Comparison of ENCODE assay signal across 10 cellular contexts in the genomic region with DNA sequence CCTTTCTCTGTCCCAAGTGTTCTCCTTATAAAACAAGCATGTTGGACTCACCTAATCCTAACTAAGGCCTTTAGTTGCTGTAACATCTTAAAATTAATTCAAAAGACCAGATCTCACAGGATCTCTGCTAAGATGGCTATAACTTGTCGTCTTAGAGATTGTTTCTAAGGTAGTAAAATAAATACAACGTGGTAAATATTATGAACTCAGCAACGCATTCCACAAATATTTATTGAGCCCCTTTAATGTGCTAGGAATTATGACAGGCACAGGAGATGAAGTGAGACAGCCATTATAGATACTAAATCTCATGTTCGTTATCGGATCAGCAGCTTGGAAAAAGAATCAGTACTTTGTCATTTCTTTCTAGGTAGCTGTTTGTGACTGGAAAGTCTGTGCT. TPM values are rescaled to one million over a fixed set of nuclear protein-coding genes. Genes with fewer than 3 reads are reported as not detected.
DNase-seq lines count a peak whose midpoint lies in the region; TF ChIP-seq lines count a peak whose summit lies in the region.
"Had no signal": no experiment of that assay in that cellular context is flagged by ENCODE, and none has a peak within 500 bp of the region (broad histone marks: within the 10 kb centered on the region; RNA-seq: fewer than 3 reads in every experiment).

No MANE protein-coding gene starts in this region.

- intact Hi-C loops in OCI-LY7 (cut with micrococcal nuclease; ENCODE audit: unreplicated experiment), result loop anchor here (1.0 to 5.0 kb wide), 3 partner anchors 20 to 92 kb away; partner anchors contain the start of gene PAQR8
- intact Hi-C loops in testis (cut with DNase I; ENCODE audit: low total_unique reads), result loop anchor here (10.0 kb wide), 1 partner anchor 69 kb away; no protein-coding TSS in a partner anchor

- no TSS peak for BruUV-seq in OCI-LY7 (replicated peaks; lab: Mats Ljungman, UMichigan)

- H3K4me1 Mint-ChIP-seq in activated CD4-positive, alpha-beta T cell treated with anti-CD3 and anti-CD28 coated beads, Interleukin-2, amount 10 ng/mL, durations not matched to agents 7 days and 5 days, result peaks cover 61% of the 10 kb centered on the region

- TF ChIP-seq CTCF in OCI-LY7 (conservative IDR thresholded peaks at IDR 0.05; ENCODE audit: low read length) (no peak), testis (IDR thresholded peaks at IDR 0.05) (no peak)

- peak overlapping the region; percentile 63; the same call in 1 of the 2 replicates for H2AFZ ChIP-seq in OCI-LY7 (ENCODE audit: low read length)

- H3K27ac ChIP-seq in OCI-LY7 (ENCODE audit: low read depth, low read length, poor library complexity, severe bottlenecking) (peak overlapping the region; percentile 98), testis (peak overlapping the region; percentile 17 to 74)

- H3K9me3 Mint-ChIP-seq in activated CD4-positive, alpha-beta T cell treated with anti-CD3 and anti-CD28 coated beads, Interleukin-2, amount 10 ng/mL, durations not matched to agents 7 days and 5 days, result no peaks in the 10 kb centered on the region

- H3K9me2 ChIP-seq in OCI-LY7 (ENCODE audit: insufficient read depth, low read length), result no peaks in the 10 kb centered on the region

- peak overlapping the region; percentile 30 for H3K4me3 Mint-ChIP-seq in activated CD4-positive, alpha-beta T cell treated with anti-CD3 and anti-CD28 coated beads, Interleukin-2, amount 10 ng/mL, durations not matched to agents 7 days and 5 days
- H3K4me3 Mint-ChIP-seq: neural crest cell had no signal

- no peaks in the 10 kb centered on the region for H4K20me1 ChIP-seq in OCI-LY7 (ENCODE audit: insufficient read depth, low read length)

- DNase-seq in activated CD4-positive, alpha-beta T cell treated with anti-CD3 and anti-CD28 coated beads, Interleukin-2, amount 10 ng/mL, durations not matched to agents 7 days and 5 days, result no peak
- DNase-seq in activated CD4-positive, alpha-beta T cell treated with anti-CD3 and anti-CD28 coated beads for 48 hours, result no peak
- no peak for DNase-seq in OCI-LY7 (ENCODE audit: low spot score)
- DNase-seq in inferior parietal cortex (ENCODE audit: extremely low spot score), result peak; percentile 9
- DNase-seq in testis, result no peak
- DNase-seq in stimulated activated CD8-positive, alpha-beta memory T cell treated with anti-CD3 and anti-CD28 coated beads, Interleukin-4, amount 100 ng/mL, for 48 hours, result no peak
- DNase-seq in NCI-H146 (lab: John Stamatoyannopoulos, UW), result no peak
- no peak for DNase-seq in iPS-NIHi7 (ENCODE audit: extremely low spot score)
- DNase-seq: T-helper 9 cell had no signal

- H3K9me3 ChIP-seq in OCI-LY7 (ENCODE audit: low read length) (no peaks in the 10 kb centered on the region), testis (no peaks in the 10 kb centered on the region)

- WGBS in testis, 2 donors, result 41 to 50% methylated on average over 5 of the region's 5 CpGs

- POLR2A ChIA-PET in activated CD4-positive, alpha-beta T cell treated with anti-CD3 and anti-CD28 coated beads, Interleukin-2, amount 10 ng/mL, durations not matched to agents 7 days and 5 days (lab: Charles Lee), result no interaction called here
- POLR2A ChIA-PET in OCI-LY7 (lab: Charles Lee), result interaction anchor here (0.9 to 10.3 kb wide), 4 partner anchors 12 to 87 kb away, joined by 3 to 122 read pairs (median 5); partner anchors contain the start of genes MCM3 and PAQR8

- CTCF ChIA-PET in activated CD4-positive, alpha-beta T cell treated with anti-CD3 and anti-CD28 coated beads, Interleukin-2, amount 10 ng/mL, durations not matched to agents 7 days and 5 days (lab: Charles Lee), result interaction anchor here (1.2 to 2.4 kb wide), 6 partner anchors 16 to 301 kb away, joined by 3 to 11 read pairs (median 4); partner anchors contain the start of genes MCM3 and PAQR8
- CTCF ChIA-PET in OCI-LY7 (lab: Charles Lee; ENCODE audit: unreplicated experiment), result interaction anchor here (3.8 kb wide), 1 partner anchor 20 kb away, joined by 16 read pairs; the partner anchor contains the start of gene MCM3

- H3K27me3 ChIP-seq in testis, result no peaks in the 10 kb centered on the region

- H3K36me3 Mint-ChIP-seq in activated CD4-positive, alpha-beta T cell treated with anti-CD3 and anti-CD28 coated beads, Interleukin-2, amount 10 ng/mL, durations not matched to agents 7 days and 5 days (ENCODE audit: low read depth), result peaks cover 11% of the 10 kb centered on the region

- no peaks in the 10 kb centered on the region for H3K27me3 Mint-ChIP-seq in activated CD4-positive, alpha-beta T cell treated with anti-CD3 and anti-CD28 coated beads, Interleukin-2, amount 10 ng/mL, durations not matched to agents 7 days and 5 days

- peak overlapping the region; percentile 67 for H3K27ac Mint-ChIP-seq in activated CD4-positive, alpha-beta T cell treated with anti-CD3 and anti-CD28 coated beads, Interleukin-2, amount 10 ng/mL, durations not matched to agents 7 days and 5 days

- H3K36me3 ChIP-seq in OCI-LY7 (ENCODE audit: insufficient read depth, low read length) (peaks cover 17% of the 10 kb centered on the region), testis (ENCODE audit: low read depth, missing control alignments) (no peaks in the 10 kb centered on the region)

- H3K4me3 ChIP-seq in OCI-LY7 (ENCODE audit: low read depth, low read length, poor library complexity, severe bottlenecking) (peak overlapping the region; percentile 66), testis (no peak overlapping the region)

- peak overlapping the region; percentile 91 for H3K4me2 ChIP-seq in OCI-LY7 (ENCODE audit: low read length)

- H3K79me2 ChIP-seq in OCI-LY7 (ENCODE audit: insufficient read depth, low read depth, low read length), result peaks cover 33% of the 10 kb centered on the region; the same call in 1 of the 2 replicates

- TF ChIP-seq POLR2A in testis (IDR thresholded peaks at IDR 0.05), result no peak

- H3K4me1 ChIP-seq in OCI-LY7 (ENCODE audit: insufficient read depth, low read length, poor library complexity, severe bottlenecking) (peaks cover 66% of the 10 kb centered on the region), testis (peaks cover 8% of the 10 kb centered on the region)

RNA-seq across cellular contexts. Expression of gene MCM3, which starts 20.8 kb away (rescaled TPM):
- total RNA-seq in activated CD4-positive, alpha-beta T cell treated with anti-CD3 and anti-CD28 coated beads, Interleukin-2, amount 10 ng/mL, durations not matched to agents 7 days and 5 days, result 100 to 1,000 TPM; 189 to 190 TPM
- total RNA-seq in OCI-LY7 (2014; rRNA removed; shearing (Covaris generic)), result 272 and 356 TPM in 2 replicates
- total RNA-seq in OCI-LY7 (2022) (295 and 304 TPM in 2 replicates), testis (10 to 100 TPM; 53.4 to 55.9 TPM)
- 41.1 TPM for polyA plus RNA-seq in testis (ENCODE audit: insufficient read depth, low read depth, low replicate concordance)

RNA-seq across cellular contexts. Expression of gene PAQR8, which starts 56.6 kb away (rescaled TPM):
- total RNA-seq in activated CD4-positive, alpha-beta T cell treated with anti-CD3 and anti-CD28 coated beads, Interleukin-2, amount 10 ng/mL, durations not matched to agents 7 days and 5 days, result 10 to 100 TPM; 21.2 to 22.8 TPM
- total RNA-seq in OCI-LY7 (2014; rRNA removed; shearing (Covaris generic)), result 5.4 and 5.5 TPM in 2 replicates
- total RNA-seq in OCI-LY7 (2022) (6.2 and 7.8 TPM in 2 replicates), testis (10 to 100 TPM in 1 of 2 donors, 1 to 10 TPM in 1; 9.0 to 11.0 TPM)
- 8.3 TPM for polyA plus RNA-seq in testis (ENCODE audit: insufficient read depth, low read depth, low replicate concordance)
